26 cellular contexts compared by ENCODE assay signal in genomic region chr5:9115093-9115492, GRCh38.
"Had no signal": no experiment of that assay in that cellular context is flagged by ENCODE, and none has a peak within 500 bp of the region (broad histone marks: within the 10 kb centered on the region; RNA-seq: fewer than 3 reads in every experiment).

No MANE protein-coding gene starts in this region.

- DNase-seq: activated CD4-positive, alpha-beta T cell treated with anti-CD3 and anti-CD28 coated beads, Interleukin-2, amount 10 ng/mL, durations not matched to agents 24 days and 14 days; activated CD4-positive, alpha-beta T cell treated with anti-CD3 and anti-CD28 coated beads, Interleukin-2, amount 50 U/mL, for 4 hours; activated CD8-positive, alpha-beta T cell treated with anti-CD3 and anti-CD28 coated beads for 36 hours; activated effector memory CD4-positive, alpha-beta T cell treated with anti-CD3 and anti-CD28 coated beads, Interleukin-2, amount 50 U/mL, for 16 hours; activated naive CD4-positive, alpha-beta T cell; activated naive CD4-positive, alpha-beta T cell treated with anti-CD3 and anti-CD28 coated beads, Interleukin-2, amount 50 U/mL, for 16 hours; activated naive CD8-positive, alpha-beta T cell treated with anti-CD3 and anti-CD28 coated beads for 36 hours; activated T-cell treated with anti-CD3 and anti-CD28 coated beads, Interleukin-2, amount 50 U/mL, for 1 hour; activated T-cell treated with anti-CD3 and anti-CD28 coated beads, Interleukin-2, amount 50 U/mL, for 72 hours; amniotic stem cell; aorta; brain microvascular endothelial cell; NCI-H1105; NCI-H1417 treated with DMSO at 0.1 percent for 48 hours; NCI-H1930; NCI-H2081 treated with DMSO at 0.1 percent for 48 hours; NCI-H226; NCI-H446 treated with DMSO at 0.1 percent for 48 hours; NCI-H524; NCI-H69; SHP77; SJCRH30 had no signal

- H3K4me3 ChIP-seq: cardiac muscle cell, SJCRH30, SK-N-MC had no signal

- H3K27me3 ChIP-seq: brain microvascular endothelial cell, cardiac muscle cell, SJCRH30 had no signal

- H3K9me3 ChIP-seq: SJCRH30 had no signal

- H3K4me1 ChIP-seq: SJCRH30 had no signal

- H3K27ac ChIP-seq: brain microvascular endothelial cell, cardiac muscle cell, SJCRH30, SK-N-MC had no signal

- ATAC-seq: activated CD8-positive, alpha-beta T cell treated with anti-CD3 and anti-CD28 coated beads for 36 hours; activated T-cell treated with anti-CD3 and anti-CD28 coated beads, Interleukin-2, amount 50 U/mL, for 72 hours; activated T-helper 17 cell treated with anti-CD3 and anti-CD28 coated beads, Interleukin-2, amount 50 U/mL, for 72 hours; Panc1 had no signal

- H3K36me3 ChIP-seq: cardiac muscle cell, SJCRH30 had no signal
